8 cellular contexts compared by ENCODE assay signal in genomic region chr6:31058128-31058894, GRCh38. TPM values are rescaled to one million over a fixed set of nuclear protein-coding genes. Genes with fewer than 3 reads are reported as not detected.
A peak's percentile ranks its signal among the peaks of the same experiment; 100 is the strongest.
DNase-seq lines count a peak whose midpoint lies in the region; ATAC-seq, FAIRE-seq and TF ChIP-seq lines count a peak whose summit lies in the region.

No MANE protein-coding gene starts in this region.

- H3K4me1 Mint-ChIP-seq in natural killer cell treated with Interleukin-12 subunit alpha and Interleukin-12 subunit beta and Interleukin-15 and Interleukin-18, amount 100 ng/mL, for 72 hours (ENCODE audit: low read depth in 2 of 2): no peaks in the 10 kb centered on the region

- no peaks in the 10 kb centered on the region for H3K9me3 ChIP-seq in WERI-Rb-1 (ENCODE audit: severe bottlenecking)
- no peaks in the 10 kb centered on the region for H3K9me3 ChIP-seq in hepatocyte (ENCODE audit: low read depth)
- H3K9me3 ChIP-seq in thyroid gland: no peaks in the 10 kb centered on the region

- peak; percentile 37 for TF ChIP-seq CTCF in D721Med (IDR thresholded peaks at IDR 0.05; ENCODE audit: insufficient read depth, missing control alignments)
- TF ChIP-seq CTCF in WERI-Rb-1 (IDR thresholded peaks at IDR 0.05; ENCODE audit: low read depth, low read length): peak; percentile 92
- peak; percentile 42 for TF ChIP-seq CTCF in hepatocyte (IDR thresholded peaks at IDR 0.05; ENCODE audit: poor library complexity)
- TF ChIP-seq CTCF in thyroid gland (IDR thresholded peaks at IDR 0.05): peak in 5 of 6 experiments; percentile 14 to 47 (median 41)
- TF ChIP-seq CTCF in omental fat pad (IDR thresholded peaks at IDR 0.05): no peak

- no peak for DNase-seq in D721Med (ENCODE audit: insufficient read length, low spot score)
- peak; percentile 76 for DNase-seq in HS-27A (ENCODE audit: low read depth)
- DNase-seq in WERI-Rb-1: peak; percentile 43
- DNase-seq in hepatocyte (ENCODE audit: low spot score): peak; percentile 62
- no peak for DNase-seq in thyroid gland
- DNase-seq in natural killer cell treated with Interleukin-12 subunit alpha and Interleukin-12 subunit beta and Interleukin-15 and Interleukin-18, amount 100 ng/mL, for 72 hours (ENCODE audit: low spot score): no peak
- DNase-seq in omental fat pad (ENCODE audit: low spot score): no peak
- no peak for DNase-seq in NCI-H187 (lab: John Stamatoyannopoulos, UW)

- H3K27me3 Mint-ChIP-seq in natural killer cell treated with Interleukin-12 subunit alpha and Interleukin-12 subunit beta and Interleukin-15 and Interleukin-18, amount 100 ng/mL, for 72 hours: peaks cover 19 to 39% of the 10 kb centered on the region in 2 donors

- no peaks in the 10 kb centered on the region for H3K9me2 ChIP-seq in hepatocyte (replicated peaks; ENCODE audit: insufficient read depth)

- H3K27ac Mint-ChIP-seq in natural killer cell treated with Interleukin-12 subunit alpha and Interleukin-12 subunit beta and Interleukin-15 and Interleukin-18, amount 100 ng/mL, for 72 hours: no peak overlapping the region

- H3K79me2 ChIP-seq in hepatocyte: no peaks in the 10 kb centered on the region

- no peak overlapping the region for H3K4me2 ChIP-seq in hepatocyte

- H3K36me3 Mint-ChIP-seq in natural killer cell treated with Interleukin-12 subunit alpha and Interleukin-12 subunit beta and Interleukin-15 and Interleukin-18, amount 100 ng/mL, for 72 hours: no peaks in the 10 kb centered on the region

- peaks cover 8% of the 10 kb centered on the region for H3K4me1 ChIP-seq in hepatocyte (ENCODE audit: insufficient read depth)
- peaks cover 4 to 10% of the 10 kb centered on the region in 2 donors for H3K4me1 ChIP-seq in thyroid gland

- no peak for TF ChIP-seq POLR2A in thyroid gland (IDR thresholded peaks at IDR 0.05)

- no peaks in the 10 kb centered on the region for H3K36me3 ChIP-seq in WERI-Rb-1
- no peaks in the 10 kb centered on the region for H3K36me3 ChIP-seq in hepatocyte (replicated peaks; ENCODE audit: insufficient read depth, low read depth)
- H3K36me3 ChIP-seq in thyroid gland: no peaks in the 10 kb centered on the region

- intact Hi-C loops in thyroid gland (cut with DNase I): no loop called here

- no peak for FAIRE-seq in D721Med (lab: Jason Lieb, UNC)

- H3K4me3 ChIP-seq in WERI-Rb-1 (ENCODE audit: low read depth, low read length) (no peak overlapping the region), hepatocyte (no peak overlapping the region), thyroid gland (replicated peaks in 1 of 3) (no peak overlapping the region)

- no peak overlapping the region for H3K4me3 Mint-ChIP-seq in natural killer cell treated with Interleukin-12 subunit alpha and Interleukin-12 subunit beta and Interleukin-15 and Interleukin-18, amount 100 ng/mL, for 72 hours

- H2AFZ ChIP-seq in hepatocyte: no peak overlapping the region

- H3K27me3 ChIP-seq in WERI-Rb-1 (ENCODE audit: insufficient read depth, low read depth, severe bottlenecking) (peaks cover 13% of the 10 kb centered on the region), hepatocyte (no peaks in the 10 kb centered on the region), thyroid gland (no peaks in the 10 kb centered on the region)

- 64% methylated on average over 10 of the region's 10 CpGs for WGBS in hepatocyte (ENCODE audit: low lambda C conversion rate, missing lambda C conversion rate)
- WGBS in thyroid gland, 2 donors: 74 to 75% methylated on average over 10 of the region's 10 CpGs

- ATAC-seq in natural killer cell treated with Interleukin-12 subunit alpha and Interleukin-12 subunit beta and Interleukin-15 and Interleukin-18, amount 100 ng/mL, for 72 hours: no peak
- no peak for ATAC-seq in omental fat pad (ENCODE audit: low FRiP score)

- no peaks in the 10 kb centered on the region for H4K20me1 ChIP-seq in hepatocyte (ENCODE audit: insufficient read depth, poor library complexity, severe bottlenecking)

- no peaks in the 10 kb centered on the region for H3K9me3 Mint-ChIP-seq in natural killer cell treated with Interleukin-12 subunit alpha and Interleukin-12 subunit beta and Interleukin-15 and Interleukin-18, amount 100 ng/mL, for 72 hours

- H3K27ac ChIP-seq in WERI-Rb-1 (no peak overlapping the region), hepatocyte (no peak overlapping the region), thyroid gland (no peak overlapping the region)

RNA-seq across cellular contexts. Expression of gene MUC22, which starts 48.0 kb away (rescaled TPM):
- 0.03 TPM in 1 of 2 replicates, not detected in the other for total RNA-seq in hepatocyte
- not detected in 2 replicates for polyA plus RNA-seq in hepatocyte
- not detected for total RNA-seq in thyroid gland
- not detected for total RNA-seq in natural killer cell treated with Interleukin-12 subunit alpha and Interleukin-12 subunit beta and Interleukin-15 and Interleukin-18, amount 100 ng/mL, for 72 hours
- total RNA-seq in omental fat pad: not detected

RNA-seq across cellular contexts. Expression of gene C6orf15, which starts 54.1 kb away (rescaled TPM):
- total RNA-seq in hepatocyte: not detected in 2 replicates
- polyA plus RNA-seq in hepatocyte: not detected in 2 replicates
- total RNA-seq in thyroid gland: not detected
- total RNA-seq in natural killer cell treated with Interleukin-12 subunit alpha and Interleukin-12 subunit beta and Interleukin-15 and Interleukin-18, amount 100 ng/mL, for 72 hours: not detected
- total RNA-seq in omental fat pad: not detected

RNA-seq across cellular contexts. Expression of gene PSORS1C1, which starts 56.3 kb away (rescaled TPM):
- total RNA-seq in hepatocyte (0.80 and 1.4 TPM in 2 replicates), thyroid gland (1 to 10 TPM; 1.6 to 3.8 (median 2.4) TPM), omental fat pad (1 to 10 TPM in 3 of 4 donors, under 1 TPM in 1; 0.60 to 1.3 (median 1.3) TPM)
- polyA plus RNA-seq in hepatocyte: 3.9 and 4.6 TPM in 2 replicates
- total RNA-seq in natural killer cell treated with Interleukin-12 subunit alpha and Interleukin-12 subunit beta and Interleukin-15 and Interleukin-18, amount 100 ng/mL, for 72 hours: not detected

Comparison
In these comparisons a context has a peak if more than half of its experiments do, and no peak if none do; other contexts are left out.
1. DNase-seq: peak in HS-27A (single experiment), WERI-Rb-1 (single experiment) and hepatocyte (single experiment); none in D721Med (single experiment), thyroid gland (0 of 2), natural killer cell treated with Interleukin-12 subunit alpha and Interleukin-12 subunit beta and Interleukin-15 and Interleukin-18, amount 100 ng/mL, for 72 hours (single experiment), omental fat pad (single experiment) and NCI-H187 (0 of 2).
2. CTCF ChIP-seq: peak in D721Med (single experiment), WERI-Rb-1 (single experiment), hepatocyte (single experiment) and thyroid gland (5 of 6); none in omental fat pad (0 of 3).